Comparison of ENCODE assay signal across 13 cellular contexts in the genomic region with DNA sequence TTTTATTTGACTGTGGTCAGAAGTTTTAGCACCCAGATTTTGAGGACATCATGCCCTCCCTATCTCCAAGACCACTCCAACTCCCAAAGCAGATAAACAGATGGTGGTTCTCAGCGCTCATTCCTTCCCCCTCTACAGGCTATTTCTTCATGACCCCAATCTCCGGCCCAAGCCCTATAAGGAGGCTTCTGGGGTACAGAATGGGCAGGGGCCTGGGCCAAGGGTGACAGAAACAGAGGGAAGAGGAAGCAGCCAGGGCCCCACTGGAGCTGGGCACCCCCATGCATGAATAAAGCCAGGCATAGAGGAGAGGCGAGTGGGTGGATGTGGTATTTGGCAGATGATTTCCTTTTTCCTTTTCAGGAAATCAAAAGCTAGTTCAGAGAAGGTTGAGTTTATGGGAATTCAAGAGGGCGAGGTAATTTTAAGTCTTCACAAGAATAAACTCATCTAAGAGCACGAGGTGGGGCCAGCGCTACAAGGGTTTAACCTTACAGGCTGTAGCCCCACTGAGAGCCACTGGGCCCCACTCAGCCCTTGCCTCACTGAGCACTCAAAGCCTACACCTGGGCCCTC.
A peak's percentile ranks its signal among the peaks of the same experiment; 100 is the strongest.
DNase-seq lines count a peak whose midpoint lies in the region; ATAC-seq and TF ChIP-seq lines count a peak whose summit lies in the region.
"Had no signal": no experiment of that assay in that cellular context is flagged by ENCODE, and none has a peak within 500 bp of the region (broad histone marks: within the 10 kb centered on the region; RNA-seq: fewer than 3 reads in every experiment).

No MANE protein-coding gene starts in this region.

- no peak overlapping the region for H3K18ac ChIP-seq in trophoblast cell (ENCODE audit: low read length)

- H3K14ac ChIP-seq in trophoblast cell (ENCODE audit: low read length) = peak overlapping the region; percentile 41

- no peaks in the 10 kb centered on the region for H3K9me3 ChIP-seq in BLaER1 treated with 17β-estradiol and CSF1 and Interleukin-3, amounts not matched to agents 10 nM and 100 nM (replicated peaks in 1 of 11)
- no peaks in the 10 kb centered on the region for H3K9me3 ChIP-seq in trophoblast cell (ENCODE audit: insufficient read depth, low read depth, low read length)
- H3K9me3 ChIP-seq in endodermal cell (ENCODE audit: control insufficient read depth, low read length) = no peaks in the 10 kb centered on the region
- H3K9me3 ChIP-seq: suprapubic skin had no signal

- H2AK5ac ChIP-seq in trophoblast cell (ENCODE audit: low read length) = peak overlapping the region; percentile 90

- no peaks in the 10 kb centered on the region for H3K27me3 Mint-ChIP-seq in activated naive CD8-positive, alpha-beta T cell treated with anti-CD3 and anti-CD28 coated beads, Interleukin-2, amount 50 U/mL, for 24 hours
- no peaks in the 10 kb centered on the region for H3K27me3 Mint-ChIP-seq in endodermal cell (ENCODE audit: insufficient read depth)

- peak overlapping the region; percentile 30 for H3K4me3 Mint-ChIP-seq in activated naive CD8-positive, alpha-beta T cell treated with anti-CD3 and anti-CD28 coated beads, Interleukin-2, amount 50 U/mL, for 24 hours
- no peak overlapping the region for H3K4me3 Mint-ChIP-seq in endodermal cell

- H3K79me1 ChIP-seq in trophoblast cell (ENCODE audit: low read length) = peaks cover 4% of the 10 kb centered on the region

- H4K91ac ChIP-seq in trophoblast cell (ENCODE audit: low read depth, low read length) = no peak overlapping the region

- H4K12ac ChIP-seq in trophoblast cell (ENCODE audit: low read depth, low read length) = no peak overlapping the region

- H3K27ac ChIP-seq in BLaER1 treated with 17β-estradiol and CSF1 and Interleukin-3, amounts not matched to agents 10 nM and 100 nM = peak overlapping the region in 6 of 11 experiments; percentile 19 to 60 (median 45); a peak in 7 of 22 replicates
- H3K27ac ChIP-seq in trophoblast cell (ENCODE audit: low read depth, low read length) (no peak overlapping the region), endodermal cell (ENCODE audit: low read depth, low read length) (no peak overlapping the region)

- peak; percentile 73 for ATAC-seq in activated naive CD8-positive, alpha-beta T cell treated with anti-CD3 and anti-CD28 coated beads, Interleukin-2, amount 50 U/mL, for 24 hours
- no peak for ATAC-seq in GM18858 (IDR thresholded peaks at IDR 0.05; ENCODE audit: unreplicated experiment)

- TF ChIP-seq CTCF in endodermal cell (conservative IDR thresholded peaks at IDR 0.05) = no peak

- H3K36me3 Mint-ChIP-seq in activated naive CD8-positive, alpha-beta T cell treated with anti-CD3 and anti-CD28 coated beads, Interleukin-2, amount 50 U/mL, for 24 hours (ENCODE audit: low read depth) = no peaks in the 10 kb centered on the region
- no peaks in the 10 kb centered on the region for H3K36me3 Mint-ChIP-seq in endodermal cell (ENCODE audit: low read depth)

- no peaks in the 10 kb centered on the region for H3K27me3 ChIP-seq in BLaER1 treated with 17β-estradiol and CSF1 and Interleukin-3, amounts not matched to agents 10 nM and 100 nM
- no peaks in the 10 kb centered on the region for H3K27me3 ChIP-seq in trophoblast cell (ENCODE audit: insufficient read depth, low read length)
- H3K27me3 ChIP-seq in endodermal cell (ENCODE audit: control insufficient read depth, insufficient read depth, low read length, poor library complexity, severe bottlenecking) = no peaks in the 10 kb centered on the region
- H3K27me3 ChIP-seq: suprapubic skin had no signal

- no peak overlapping the region for H2BK12ac ChIP-seq in trophoblast cell (ENCODE audit: low read length)

- peak overlapping the region; percentile 33 for H4K8ac ChIP-seq in trophoblast cell (ENCODE audit: low read depth, low read length)

- H3K4ac ChIP-seq in trophoblast cell (ENCODE audit: low read depth, low read length) = no peak overlapping the region

- H2BK5ac ChIP-seq in trophoblast cell (ENCODE audit: low read depth, low read length, poor library complexity) = no peak overlapping the region

- H3K23ac ChIP-seq in trophoblast cell (ENCODE audit: low read length) = no peak overlapping the region

- H3K36me3 ChIP-seq in BLaER1 treated with 17β-estradiol and CSF1 and Interleukin-3, amounts not matched to agents 10 nM and 100 nM = no peaks in the 10 kb centered on the region
- H3K36me3 ChIP-seq in trophoblast cell (ENCODE audit: control insufficient read depth in 1 of 2, insufficient read depth in 2 of 2, low read length in 2 of 2) (no peaks in the 10 kb centered on the region), endodermal cell (ENCODE audit: control insufficient read depth, insufficient read depth, low read length) (no peaks in the 10 kb centered on the region)
- H3K36me3 ChIP-seq: suprapubic skin had no signal

- no peak overlapping the region for H2BK120ac ChIP-seq in trophoblast cell (ENCODE audit: insufficient read depth, low read length, poor library complexity)

- no CpG with 5 or more reads among the region's 6 CpGs for WGBS in trophoblast cell (ENCODE audit: extremely low coverage, insufficient coverage, insufficient read length)
- 90 to 95% methylated on average over 4 to 6 of the region's 6 CpGs for WGBS in endodermal cell (ENCODE audit: insufficient coverage in 1 of 2, insufficient read length in 1 of 2), 2 experiments

- peak overlapping the region; percentile 84 for H3K27ac Mint-ChIP-seq in activated naive CD8-positive, alpha-beta T cell treated with anti-CD3 and anti-CD28 coated beads, Interleukin-2, amount 50 U/mL, for 24 hours
- H3K27ac Mint-ChIP-seq in endodermal cell = no peak overlapping the region

- H3K4me1 Mint-ChIP-seq in activated naive CD8-positive, alpha-beta T cell treated with anti-CD3 and anti-CD28 coated beads, Interleukin-2, amount 50 U/mL, for 24 hours = peaks cover 38% of the 10 kb centered on the region
- H3K4me1 Mint-ChIP-seq in endodermal cell = peaks cover 4% of the 10 kb centered on the region

- no peaks in the 10 kb centered on the region for H4K20me1 ChIP-seq in BLaER1 treated with 17β-estradiol and CSF1 and Interleukin-3, amounts not matched to agents 10 nM and 100 nM

- H3K79me2 ChIP-seq in trophoblast cell (ENCODE audit: control insufficient read depth, insufficient read depth, low read length, poor library complexity) = peaks cover 1% of the 10 kb centered on the region

- peak overlapping the region in 3 of 11 experiments; percentile 9 to 35 (median 15); a peak in 3 of 22 replicates for H3K9ac ChIP-seq in BLaER1 treated with 17β-estradiol and CSF1 and Interleukin-3, amounts not matched to agents 10 nM and 100 nM
- H3K9ac ChIP-seq in trophoblast cell (ENCODE audit: low read length) = no peak overlapping the region
- H3K9ac ChIP-seq in endodermal cell (ENCODE audit: extremely low read depth, low read length, poor library complexity, severe bottlenecking) = no peak overlapping the region

- DNase-seq in Kasumi-1 (lab: John Stamatoyannopoulos, UW) (peak; percentile 16 to 35), trophoblast cell (no peak), endodermal cell (no peak), NCI-H2171 (lab: John Stamatoyannopoulos, UW) (no peak), NCI-H1694 treated with DMSO at 0.1 percent for 48 hours (lab: John Stamatoyannopoulos, UW) (no peak)
- DNase-seq in activated naive CD8-positive, alpha-beta T cell treated with anti-CD3 and anti-CD28 coated beads, Interleukin-2, amount 50 U/mL, for 24 hours = peak; percentile 36
- DNase-seq: DMS 273 treated with DMSO at 0.1 percent for 48 hours, GOT3, NCI-H1694, right cardiac atrium had no signal

- peak overlapping the region in 2 of 10 experiments; percentile 13 to 20; a peak in 1 of 20 replicates for H3K4me3 ChIP-seq in BLaER1 treated with 17β-estradiol and CSF1 and Interleukin-3, amounts not matched to agents 10 nM and 100 nM
- no peak overlapping the region for H3K4me3 ChIP-seq in trophoblast cell (ENCODE audit: low read depth, low read length)
- H3K4me3 ChIP-seq in endodermal cell (ENCODE audit: low read length) = no peak overlapping the region
- H3K4me3 ChIP-seq: suprapubic skin had no signal

- H3K9me3 Mint-ChIP-seq in activated naive CD8-positive, alpha-beta T cell treated with anti-CD3 and anti-CD28 coated beads, Interleukin-2, amount 50 U/mL, for 24 hours = no peaks in the 10 kb centered on the region
- H3K9me3 Mint-ChIP-seq in endodermal cell = no peaks in the 10 kb centered on the region

- H3K4me2 ChIP-seq in BLaER1 treated with 17β-estradiol and CSF1 and Interleukin-3, amounts not matched to agents 10 nM and 100 nM = peak overlapping the region; percentile 65 to 95 (median 80)
- H3K4me2 ChIP-seq in trophoblast cell (ENCODE audit: low read length) = no peak overlapping the region

- H3K4me1 ChIP-seq in BLaER1 treated with 17β-estradiol and CSF1 and Interleukin-3, amounts not matched to agents 10 nM and 100 nM = peaks cover 17 to 33% (median 26%) of the 10 kb centered on the region in 10 experiments
- H3K4me1 ChIP-seq in trophoblast cell (ENCODE audit: control insufficient read depth in 1 of 2, insufficient read depth in 2 of 2, low read length in 2 of 2) (peaks cover 0 to 3% of the 10 kb centered on the region in 2 experiments), endodermal cell (ENCODE audit: control insufficient read depth, insufficient read depth, low read length) (no peaks in the 10 kb centered on the region)

- peak overlapping the region; percentile 35 for H2AFZ ChIP-seq in trophoblast cell (ENCODE audit: insufficient read depth, low read length, poor library complexity)

Comparison
In these comparisons a context has a peak if more than half of its experiments do, and no peak if none do; other contexts are left out.
1. H3K27ac ChIP-seq: peak in BLaER1 treated with 17β-estradiol and CSF1 and Interleukin-3, amounts not matched to agents 10 nM and 100 nM (6 of 11); none in trophoblast cell (single experiment) and endodermal cell (single experiment).
2. DNase-seq: peak in Kasumi-1 (2 of 2) and activated naive CD8-positive, alpha-beta T cell treated with anti-CD3 and anti-CD28 coated beads, Interleukin-2, amount 50 U/mL, for 24 hours (single experiment); none in trophoblast cell (0 of 2), endodermal cell (single experiment), NCI-H2171 (single experiment) and NCI-H1694 treated with DMSO at 0.1 percent for 48 hours (single experiment).